8 cellular contexts compared by ENCODE assay signal in genomic region chr6:57535994-57536393, GRCh38.
DNase-seq lines count a peak whose midpoint lies in the region; ATAC-seq and TF ChIP-seq lines count a peak whose summit lies in the region.
"Not testable (repeated sequence)": the region's sequence is repeated elsewhere in the genome, so short reads cannot be mapped to it uniquely, and the experiment has no call there.

No MANE protein-coding gene starts in this region.

- TF ChIP-seq CTCF in AG04449 (IDR thresholded peaks at IDR 0.05; ENCODE audit: insufficient read depth, low read length, missing control alignments) (peak; percentile 9), GM12874 (IDR thresholded peaks at IDR 0.05; ENCODE audit: insufficient read depth, low read depth, low read length) (peak; percentile 23; the same call in 1 of the 2 replicates)

- POLR2A ChIA-PET in AG04449 (lab: Yijun Ruan, JAX), result not testable (repeated sequence)

- peak; percentile 58 for ATAC-seq in GM21515 (IDR thresholded peaks at IDR 0.05; ENCODE audit: unreplicated experiment)
- peak; percentile 67 for ATAC-seq in HG03108 (IDR thresholded peaks at IDR 0.05; ENCODE audit: unreplicated experiment)

- peak; percentile 23 for DNase-seq in AG04449 (ENCODE audit: low read depth, low spot score)
- peak; percentile 2 for DNase-seq in NCI-H2171 (lab: John Stamatoyannopoulos, UW)
- DNase-seq in SW480 (ENCODE audit: low spot score), result peak; percentile 9
- peak; percentile 59 for DNase-seq in fibroblast of gingiva (ENCODE audit: low read depth)
- DNase-seq in medulla oblongata (ENCODE audit: extremely low spot score), result peak; percentile 49

- H3K4me3 ChIP-seq in AG04449 (ENCODE audit: low read depth, low read length), result not testable (repeated sequence)

- CTCF ChIA-PET in AG04449 (lab: Yijun Ruan, JAX), result interaction anchor here (0.7 kb wide), 1 partner anchor 168 kb away, joined by 3 read pairs; no protein-coding TSS in a partner anchor

Comparison
In these comparisons a context has a peak if more than half of its experiments do, and no peak if none do; other contexts are left out.
1. DNase-seq: peak in every context shown above with its lines; median percentile 59 in fibroblast of gingiva; 49 in medulla oblongata; 23 in AG04449; 9 in SW480; 2 in NCI-H2171.